ENCODE assay signal across 8 cellular contexts in the genomic region with DNA sequence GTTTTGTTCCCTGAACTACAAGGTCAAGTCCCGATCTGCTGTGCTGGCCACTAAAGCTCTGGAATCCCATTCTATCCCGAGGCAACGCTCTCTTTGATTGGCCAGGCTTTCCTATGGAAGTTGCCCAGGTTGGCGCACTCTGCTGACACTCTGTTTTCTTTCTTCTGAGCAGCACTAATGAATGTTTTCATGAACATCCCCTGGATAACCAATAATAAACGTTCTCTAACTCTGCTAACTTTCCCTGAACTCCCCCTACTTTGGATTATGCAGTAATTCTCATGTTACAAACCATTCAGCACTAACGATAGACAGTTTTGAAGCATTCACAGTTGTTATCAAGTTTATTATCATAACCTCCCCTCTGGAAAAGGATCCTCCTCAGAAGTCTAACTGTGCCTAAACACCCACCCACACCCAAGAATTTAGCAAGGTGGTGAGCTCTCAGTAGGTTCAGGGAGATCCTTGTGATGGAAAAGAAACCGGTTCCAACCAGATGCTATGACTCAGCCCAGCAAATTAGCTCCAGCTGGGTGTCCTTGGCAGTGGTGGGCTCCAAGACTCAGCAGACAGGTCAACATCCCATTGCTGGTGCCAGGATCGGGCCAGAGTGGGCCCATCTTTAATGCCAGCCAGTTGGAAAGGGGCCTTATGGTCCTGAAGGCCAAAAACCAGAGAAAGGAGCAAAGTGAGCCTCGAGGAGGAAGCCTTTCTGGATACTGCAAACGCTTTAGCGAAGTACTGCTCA.
DNase-seq lines count a peak whose midpoint lies in the region; ATAC-seq, FAIRE-seq and TF ChIP-seq lines count a peak whose summit lies in the region.
"Had no signal": no experiment of that assay in that cellular context is flagged by ENCODE, and none has a peak within 500 bp of the region (broad histone marks: within the 10 kb centered on the region; RNA-seq: fewer than 3 reads in every experiment).

No MANE protein-coding gene starts in this region.

- peaks cover 52 to 68% of the 10 kb centered on the region in 2 donors for H3K4me1 Mint-ChIP-seq in immature natural killer cell
- H3K4me1 Mint-ChIP-seq in activated CD8-positive, alpha-beta memory T cell treated with anti-CD3 and anti-CD28 coated beads, Interleukin-2, amount 10 ng/mL, durations not matched to agents 7 days and 5 days = peaks cover 33% of the 10 kb centered on the region

- 68% methylated on average over 6 of the region's 11 CpGs; no CpG with 5 or more reads in 1 of the 2 experiments for WGBS in IMR-90 (ENCODE audit: extremely low coverage in 2 of 2, insufficient read length in 1 of 2), 2 experiments
- WGBS in K562 (ENCODE audit: insufficient coverage, low coverage, missing lambda C conversion rate) = 40% methylated on average over 11 of the region's 11 CpGs

- H2BK120ac ChIP-seq in IMR-90 (ENCODE audit: low read depth, low read length) = peak overlapping the region; percentile 64; the same call in 1 of the 2 replicates

- H3K4ac ChIP-seq in IMR-90 (ENCODE audit: low read depth, low read length) = peak overlapping the region; percentile 19

- peak; percentile 81 for FAIRE-seq in K562 (lab: Jason Lieb, UNC)

- peak overlapping the region; percentile 7; the same call in 1 of the 2 replicates for H3K56ac ChIP-seq in IMR-90 (ENCODE audit: extremely low read depth, insufficient read depth, low read length)

- peak; percentile 12 for ATAC-seq in IMR-90 (ENCODE audit: low read depth)
- ATAC-seq in K562 = peak; percentile 73
- ATAC-seq in activated CD8-positive, alpha-beta memory T cell treated with anti-CD3 and anti-CD28 coated beads, Interleukin-2, amount 10 ng/mL, durations not matched to agents 7 days and 5 days = no peak
- no peak for ATAC-seq in GM18511 (IDR thresholded peaks at IDR 0.05; ENCODE audit: unreplicated experiment)

- peaks cover 84% of the 10 kb centered on the region for H3K79me2 ChIP-seq in K562 (ENCODE audit: control insufficient read depth, insufficient read depth, low read length)

- H3K14ac ChIP-seq in IMR-90 (replicated peaks; ENCODE audit: low read depth, low read length) = peak overlapping the region; percentile 3; the same call in 1 of the 2 replicates

- H3K18ac ChIP-seq in IMR-90 (ENCODE audit: low read depth, low read length) = peak overlapping the region; percentile 66; the same call in 1 of the 2 replicates

- H3K27ac ChIP-seq in IMR-90 (ENCODE audit: insufficient read depth, low read length) (peak overlapping the region; percentile 67), K562 (ENCODE audit: extremely low read depth, low read depth, low read length) (peak overlapping the region; percentile 60), subcutaneous abdominal adipose tissue (ENCODE audit: low read depth, low read length) (peak overlapping the region; percentile 83)

- H3K36me3 ChIP-seq in IMR-90 (ENCODE audit: control insufficient read depth, insufficient read depth, low read length) (no peaks in the 10 kb centered on the region; the same call in 1 of the 2 replicates), K562 (ENCODE audit: control insufficient read depth, insufficient read depth, low read length) (peaks cover 8% of the 10 kb centered on the region), subcutaneous abdominal adipose tissue (ENCODE audit: control insufficient read depth in 5 of 5, insufficient read depth in 5 of 5, low read length in 5 of 5) (peaks cover 0 to 1% (median 0%) of the 10 kb centered on the region in 5 donors)

- H3K27me3 Mint-ChIP-seq in immature natural killer cell (ENCODE audit: low read depth in 3 of 3) = no peaks in the 10 kb centered on the region
- H3K27me3 Mint-ChIP-seq in activated CD8-positive, alpha-beta memory T cell treated with anti-CD3 and anti-CD28 coated beads, Interleukin-2, amount 10 ng/mL, durations not matched to agents 7 days and 5 days = no peaks in the 10 kb centered on the region

- H4K5ac ChIP-seq in IMR-90 (ENCODE audit: low read depth, low read length) = peak overlapping the region; percentile 15; the same call in 1 of the 2 replicates

- H2AK5ac ChIP-seq in IMR-90 (ENCODE audit: low read depth, low read length) = peak overlapping the region; percentile 20

- peak overlapping the region; percentile 81 for H2BK5ac ChIP-seq in IMR-90 (ENCODE audit: low read depth, low read length, poor library complexity, severe bottlenecking)

- H3K27ac Mint-ChIP-seq in immature natural killer cell = peak overlapping the region; percentile 65 to 98 (median 93)
- H3K27ac Mint-ChIP-seq in activated CD8-positive, alpha-beta memory T cell treated with anti-CD3 and anti-CD28 coated beads, Interleukin-2, amount 10 ng/mL, durations not matched to agents 7 days and 5 days = no peak overlapping the region

- TF ChIP-seq CTCF in IMR-90 (conservative IDR thresholded peaks at IDR 0.05; ENCODE audit: low read depth, low read length) = no peak
- no peak for TF ChIP-seq CTCF in K562 (IDR thresholded peaks at IDR 0.05 in 2 of 3, conservative IDR thresholded peaks at IDR 0.05 in 1 of 3; ENCODE audit: insufficient read depth in 2 of 3, low read depth in 1 of 3, low read length in 3 of 3)

- DNase-seq in IMR-90 (peak; percentile 83), K562 (ENCODE audit: extremely low read depth in 1 of 4, low spot score in 3 of 4) (peak; percentile 61 to 81 (median 62)), immature natural killer cell (no peak), SHP77 (lab: John Stamatoyannopoulos, UW) (no peak)
- DNase-seq in activated CD8-positive, alpha-beta memory T cell treated with anti-CD3 and anti-CD28 coated beads, Interleukin-2, amount 10 ng/mL, durations not matched to agents 7 days and 5 days = no peak
- DNase-seq: NCI-H2227 treated with DMSO at 0.1 percent for 48 hours had no signal

- in situ Hi-C loops in IMR-90 (cut with MboI; ENCODE audit: low sequenced_read_pairs) (no loop called here), K562 (cut with MboI) (no loop called here)

- 0 out of 2 replicates have a peak overlapping the region, but pooled peaks have one; percentile 13 for H2BK20ac ChIP-seq in IMR-90 (ENCODE audit: low read depth, low read length)

- peaks cover 4 to 10% (median 9%) of the 10 kb centered on the region in 3 donors for H3K36me3 Mint-ChIP-seq in immature natural killer cell
- peaks cover 17% of the 10 kb centered on the region for H3K36me3 Mint-ChIP-seq in activated CD8-positive, alpha-beta memory T cell treated with anti-CD3 and anti-CD28 coated beads, Interleukin-2, amount 10 ng/mL, durations not matched to agents 7 days and 5 days

- no peaks in the 10 kb centered on the region for H3K9me3 ChIP-seq in IMR-90 (ENCODE audit: control insufficient read depth, insufficient read depth, low read length)
- H3K9me3 ChIP-seq in K562 (replicated peaks; ENCODE audit: control insufficient read depth, insufficient read depth, low read depth, low read length) = no peaks in the 10 kb centered on the region
- no peaks in the 10 kb centered on the region for H3K9me3 ChIP-seq in subcutaneous abdominal adipose tissue (ENCODE audit: control insufficient read depth in 5 of 5, low read length in 5 of 5)

- no peaks in the 10 kb centered on the region for H3K9me3 Mint-ChIP-seq in immature natural killer cell
- no peaks in the 10 kb centered on the region for H3K9me3 Mint-ChIP-seq in activated CD8-positive, alpha-beta memory T cell treated with anti-CD3 and anti-CD28 coated beads, Interleukin-2, amount 10 ng/mL, durations not matched to agents 7 days and 5 days (ENCODE audit: low read depth)

- H3K4me1 ChIP-seq in IMR-90 (ENCODE audit: control insufficient read depth, insufficient read depth, low read length) (peaks cover 37% of the 10 kb centered on the region), K562 (replicated peaks in 1 of 2; ENCODE audit: control insufficient read depth in 2 of 2, insufficient read depth in 2 of 2, low read length in 2 of 2) (peaks cover 18 to 57% of the 10 kb centered on the region in 2 experiments), subcutaneous abdominal adipose tissue (ENCODE audit: control insufficient read depth in 5 of 5, insufficient read depth in 5 of 5, low read length in 5 of 5) (peaks cover 9 to 50% (median 40%) of the 10 kb centered on the region in 5 donors)

- dilution Hi-C loops in IMR-90 (cut with HindIII; ENCODE audit: low sequenced_read_pairs, unreplicated experiment) = no loop called here

- peak overlapping the region; percentile 49; the same call in 1 of the 3 replicates for H2BK15ac ChIP-seq in IMR-90 (ENCODE audit: low read depth, low read length)

- peak overlapping the region; percentile 12 for H4K91ac ChIP-seq in IMR-90 (ENCODE audit: insufficient read depth, low read depth, low read length)

- no peak overlapping the region for H2AFZ ChIP-seq in IMR-90 (replicated peaks; ENCODE audit: low read length, poor library complexity)
- H2AFZ ChIP-seq in K562 (ENCODE audit: low read depth, low read length) = peak overlapping the region; percentile 41

- peak overlapping the region; percentile 11; the same call in 1 of the 2 replicates for H3K23ac ChIP-seq in IMR-90 (ENCODE audit: low read depth, low read length)

- H3K79me1 ChIP-seq in IMR-90 (ENCODE audit: low read depth in 1 of 2, low read length in 2 of 2) = peaks cover 32 to 78% of the 10 kb centered on the region in 2 experiments

- H4K20me1 ChIP-seq in IMR-90 (ENCODE audit: insufficient read depth, low read length) (peaks cover 53% of the 10 kb centered on the region), K562 (replicated peaks; ENCODE audit: control insufficient read depth, insufficient read depth, low read length) (no peaks in the 10 kb centered on the region)

- no peak overlapping the region for H2AK9ac ChIP-seq in IMR-90 (replicated peaks; ENCODE audit: low read depth, low read length, poor library complexity)

- H3K4me3 Mint-ChIP-seq in immature natural killer cell = peak overlapping the region in 4 of 5 donors; percentile 28 to 95 (median 92)
- no peak overlapping the region for H3K4me3 Mint-ChIP-seq in activated CD8-positive, alpha-beta memory T cell treated with anti-CD3 and anti-CD28 coated beads, Interleukin-2, amount 10 ng/mL, durations not matched to agents 7 days and 5 days

- H4K8ac ChIP-seq in IMR-90 (ENCODE audit: low read depth in 2 of 2, low read length in 2 of 2) = peak overlapping the region; percentile 0 to 54; a peak in 3 of 4 replicates

- H3K9me1 ChIP-seq in IMR-90 (ENCODE audit: insufficient read depth, low read length) (peaks cover 44% of the 10 kb centered on the region), K562 (ENCODE audit: control insufficient read depth, insufficient read depth, low read length) (no peaks in the 10 kb centered on the region)

- H3K9ac ChIP-seq in IMR-90 (ENCODE audit: low read depth, low read length) = no peak overlapping the region
- peak overlapping the region; percentile 36 to 77 for H3K9ac ChIP-seq in K562 (ENCODE audit: insufficient read depth in 1 of 2, low read depth in 2 of 2, low read length in 2 of 2)
- H3K9ac ChIP-seq in subcutaneous abdominal adipose tissue (ENCODE audit: low read length in 5 of 5) = peak overlapping the region in 3 of 5 donors; percentile 25 to 68 (median 47)

- H3K4me2 ChIP-seq in IMR-90 (ENCODE audit: low read depth, low read length) (peak overlapping the region; percentile 67), K562 (ENCODE audit: insufficient read depth, low read length) (peak overlapping the region; percentile 52)

- TF ChIP-seq RAD21 in IMR-90 (IDR thresholded peaks at IDR 0.05; ENCODE audit: low read length) = no peak
- TF ChIP-seq RAD21 in K562 (CRISPR knock-in tag; conservative IDR thresholded peaks at IDR 0.05 in 1 of 2, IDR thresholded peaks at IDR 0.05 in 1 of 2) = no peak

- no TSS peak for BruUV-seq in IMR-90 (replicated peaks; lab: Mats Ljungman, UMichigan)
- no TSS peak for BruUV-seq in K562 (replicated peaks; lab: Mats Ljungman, UMichigan)

- TF ChIP-seq POLR2A in IMR-90 (IDR thresholded peaks at IDR 0.05; ENCODE audit: low read depth, low read length) (no peak), K562 (conservative IDR thresholded peaks at IDR 0.05) (no peak)

- POLR2A ChIA-PET in IMR-90 (lab: Charles Lee; ENCODE audit: unreplicated experiment) (no interaction called here), K562 (lab: Yijun Ruan, JAX) (interaction anchor here (0.6 to 1.3 kb wide), 3 partner anchors 21 to 828 kb away, joined by 3 read pairs; no protein-coding TSS in a partner anchor)

- intact Hi-C loops in IMR-90 (cut with micrococcal nuclease) (no loop called here), K562 (cut with micrococcal nuclease) (loop anchor here (1.0 to 2.0 kb wide), 2 partner anchors 33 to 69 kb away; a partner anchor contains a TSS)

- CTCF ChIA-PET in IMR-90 (lab: Yijun Ruan, JAX) (interaction anchor here (0.8 kb wide), 1 partner anchor 70 kb away, joined by 3 read pairs; no protein-coding TSS in a partner anchor), K562 (lab: Yijun Ruan, JAX; ENCODE audit: low intra/inter-chr PET ratio) (no interaction called here)
- CTCF ChIA-PET in activated CD8-positive, alpha-beta memory T cell treated with anti-CD3 and anti-CD28 coated beads, Interleukin-2, amount 10 ng/mL, durations not matched to agents 7 days and 5 days (lab: Charles Lee) = interaction anchor here (0.8 to 4.0 kb wide), 4 partner anchors 8 to 69 kb away, joined by 4 to 24 read pairs (median 8); a partner anchor contains a TSS

- no peak for TF ChIP-seq EP300 in K562 (IDR thresholded peaks at IDR 0.05; ENCODE audit: low read length)

- H3K4me3 ChIP-seq in IMR-90 (ENCODE audit: insufficient read depth, low read depth, low read length) (no peak overlapping the region), K562 (no peak overlapping the region), subcutaneous abdominal adipose tissue (ENCODE audit: low read depth in 1 of 5, low read length in 5 of 5) (peak overlapping the region in 2 of 5 donors; percentile 18 to 53)

- no peaks in the 10 kb centered on the region for H3K27me3 ChIP-seq in IMR-90 (ENCODE audit: control insufficient read depth, insufficient read depth, low read length)
- H3K27me3 ChIP-seq in K562 (ENCODE audit: control insufficient read depth in 2 of 2, insufficient read depth in 2 of 2, low read length in 2 of 2) = no peaks in the 10 kb centered on the region
- no peaks in the 10 kb centered on the region for H3K27me3 ChIP-seq in subcutaneous abdominal adipose tissue (ENCODE audit: control insufficient read depth in 5 of 5, insufficient read depth in 4 of 5, low read length in 5 of 5)

Comparison
In these comparisons a context has a peak if more than half of its experiments do, and no peak if none do; other contexts are left out.
1. ATAC-seq: peak in IMR-90 (single experiment) and K562 (single experiment); none in activated CD8-positive, alpha-beta memory T cell treated with anti-CD3 and anti-CD28 coated beads, Interleukin-2, amount 10 ng/mL, durations not matched to agents 7 days and 5 days (single experiment) and GM18511 (single experiment).
2. DNase-seq: peak in IMR-90 (single experiment) and K562 (4 of 4); none in immature natural killer cell (0 of 3), SHP77 (0 of 2) and activated CD8-positive, alpha-beta memory T cell treated with anti-CD3 and anti-CD28 coated beads, Interleukin-2, amount 10 ng/mL, durations not matched to agents 7 days and 5 days (single experiment).
3. Peak in every context shown above with its lines, with median percentiles within 50 percentile points of each other: H3K27ac ChIP-seq.